ENCODE assay signal across 8 cellular contexts in the genomic region with DNA sequence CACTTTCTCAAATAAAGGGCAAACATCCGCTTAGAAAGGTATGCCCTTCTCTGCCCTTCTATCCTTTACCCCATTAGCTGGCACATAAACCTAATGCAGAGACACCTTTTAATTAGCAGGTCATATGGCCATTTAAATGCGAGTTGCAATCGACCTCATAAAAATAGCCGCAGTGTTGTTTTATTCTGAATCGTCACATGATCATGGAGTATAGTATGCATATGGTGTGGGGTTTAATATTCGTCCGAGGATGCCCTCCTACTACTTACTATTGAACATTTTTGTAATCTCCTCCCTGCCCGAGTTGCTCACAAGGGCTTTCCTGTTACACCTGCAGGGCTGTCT.
A peak's percentile ranks its signal among the peaks of the same experiment; 100 is the strongest.
DNase-seq lines count a peak whose midpoint lies in the region; ATAC-seq and TF ChIP-seq lines count a peak whose summit lies in the region.

No MANE protein-coding gene starts in this region.

- peak overlapping the region; percentile 69 for H3K9ac ChIP-seq in mammary epithelial cell (ENCODE audit: insufficient read depth, low read length)

- intact Hi-C loops in mammary epithelial cell (cut with micrococcal nuclease) = loop anchor here (1.0 to 5.0 kb wide), 6 partner anchors 47 to 675 kb away; no protein-coding TSS in a partner anchor

- H3K36me3 ChIP-seq in mammary epithelial cell (ENCODE audit: insufficient read depth, low read length) = peaks cover 18% of the 10 kb centered on the region
- peaks cover 8% of the 10 kb centered on the region for H3K36me3 ChIP-seq in mesodermal cell (ENCODE audit: control insufficient read depth, insufficient read depth, low read length)

- BruUV-seq in mammary epithelial cell (replicated peaks; lab: Mats Ljungman, UMichigan) = no TSS peak

- H3K27me3 Mint-ChIP-seq in activated T-cell treated with anti-CD3 and anti-CD28 coated beads, Interleukin-2, amount 50 U/mL, for 72 hours (ENCODE audit: low read depth) = no peaks in the 10 kb centered on the region
- peaks cover 3% of the 10 kb centered on the region for H3K27me3 Mint-ChIP-seq in type B pancreatic cell

- TF ChIP-seq CTCF in mammary epithelial cell (conservative IDR thresholded peaks at IDR 0.05 in 1 of 2, IDR thresholded peaks at IDR 0.05 in 1 of 2; ENCODE audit: extremely low read depth in 1 of 2, insufficient read depth in 1 of 2, low read depth in 1 of 2, low read length in 2 of 2) (no peak), type B pancreatic cell (conservative IDR thresholded peaks at IDR 0.05) (no peak)

- no peaks in the 10 kb centered on the region for H3K9me3 ChIP-seq in mammary epithelial cell (replicated peaks; ENCODE audit: insufficient read depth, low read length)
- H3K9me3 ChIP-seq in mesodermal cell (ENCODE audit: control insufficient read depth, low read length) = no peaks in the 10 kb centered on the region

- H3K4me3 ChIP-seq in mammary epithelial cell (replicated peaks in 1 of 3; ENCODE audit: insufficient read depth in 1 of 3, low read depth in 2 of 3, low read length in 3 of 3) (no peak overlapping the region), mesodermal cell (ENCODE audit: extremely low read depth, insufficient read depth, low read length, poor library complexity, severe bottlenecking) (peak overlapping the region; percentile 43)

- H2AFZ ChIP-seq in mammary epithelial cell (ENCODE audit: low read depth, low read length) = peak overlapping the region; percentile 48

- CTCF ChIA-PET in mammary epithelial cell (lab: Charles Lee; ENCODE audit: low non-redundant PET) = no interaction called here

- no peaks in the 10 kb centered on the region for H3K27me3 ChIP-seq in mammary epithelial cell (ENCODE audit: insufficient read depth, low read length)

- no peak for DNase-seq in activated T-cell treated with anti-CD3 and anti-CD28 coated beads, Interleukin-2, amount 50 U/mL, for 72 hours
- DNase-seq in activated T-cell treated with anti-CD3 and anti-CD28 coated beads for 4 hours (no peak), mammary epithelial cell (no peak), type B pancreatic cell (ENCODE audit: extremely low spot score, unreplicated experiment) (no peak), NOMO-1 treated with DMSO at 0.1 percent for 48 hours (lab: John Stamatoyannopoulos, UW; ENCODE audit: unreplicated experiment) (no peak), NOMO-1 treated with dmso at 0.1 percent for 144 hours (lab: John Stamatoyannopoulos, UW; ENCODE audit: unreplicated experiment) (no peak)

- WGBS in mammary epithelial cell (ENCODE audit: low coverage, missing lambda C conversion rate) = 31% methylated on average over 8 of the region's 8 CpGs
- 72 to 91% methylated on average over 3 to 5 of the region's 8 CpGs for WGBS in mesodermal cell (ENCODE audit: insufficient coverage in 2 of 2), 2 experiments

- peaks cover 3 to 18% of the 10 kb centered on the region in 2 donors for H3K36me3 Mint-ChIP-seq in activated T-cell treated with anti-CD3 and anti-CD28 coated beads, Interleukin-2, amount 50 U/mL, for 72 hours (ENCODE audit: insufficient read depth in 2 of 2)
- peaks cover 9% of the 10 kb centered on the region for H3K36me3 Mint-ChIP-seq in type B pancreatic cell

- H3K9me3 Mint-ChIP-seq in activated T-cell treated with anti-CD3 and anti-CD28 coated beads, Interleukin-2, amount 50 U/mL, for 72 hours = no peaks in the 10 kb centered on the region
- H3K9me3 Mint-ChIP-seq in type B pancreatic cell = no peaks in the 10 kb centered on the region

- no peak for ATAC-seq in activated T-cell treated with anti-CD3 and anti-CD28 coated beads, Interleukin-2, amount 50 U/mL, for 72 hours (replicated peaks in 1 of 2)
- no peak for ATAC-seq in activated CD4-positive, CD25-positive, alpha-beta regulatory T cell treated with anti-CD3 and anti-CD28 coated beads, Interleukin-2, amount 50 U/mL, for 24 hours

- in situ Hi-C loops in mammary epithelial cell (cut with MboI; ENCODE audit: low sequenced_read_pairs in 2 of 2) = loop anchor here (5.0 to 25.0 kb wide), 3 partner anchors 170 to 675 kb away; no protein-coding TSS in a partner anchor

- dilution Hi-C loops in mammary epithelial cell (cut with HindIII; ENCODE audit: low sequenced_read_pairs) = no loop called here

- H3K27ac Mint-ChIP-seq in activated T-cell treated with anti-CD3 and anti-CD28 coated beads, Interleukin-2, amount 50 U/mL, for 72 hours = peak overlapping the region; percentile 93
- H3K27ac Mint-ChIP-seq in type B pancreatic cell = peak overlapping the region; percentile 94

- H3K79me2 ChIP-seq in mammary epithelial cell (ENCODE audit: insufficient read depth, low read length) = peaks cover 49% of the 10 kb centered on the region

- H3K4me3 Mint-ChIP-seq in activated T-cell treated with anti-CD3 and anti-CD28 coated beads, Interleukin-2, amount 50 U/mL, for 72 hours = peak overlapping the region; percentile 78 to 90
- peak overlapping the region; percentile 97 for H3K4me3 Mint-ChIP-seq in type B pancreatic cell

- H3K27ac ChIP-seq in mammary epithelial cell (ENCODE audit: insufficient read depth, low read depth, low read length) = no peak overlapping the region
- peak overlapping the region; percentile 87 for H3K27ac ChIP-seq in mesodermal cell (ENCODE audit: low read depth, low read length, severe bottlenecking)

- peak overlapping the region; percentile 99 for H3K4me2 ChIP-seq in mammary epithelial cell (ENCODE audit: insufficient read depth, low read depth, low read length)

- H3K4me1 ChIP-seq in mammary epithelial cell (ENCODE audit: insufficient read depth, low read length) (peaks cover 50% of the 10 kb centered on the region), mesodermal cell (ENCODE audit: control insufficient read depth, insufficient read depth, low read length, poor library complexity, severe bottlenecking) (peaks cover 15% of the 10 kb centered on the region)

- peaks cover 90% of the 10 kb centered on the region for H3K4me1 Mint-ChIP-seq in activated T-cell treated with anti-CD3 and anti-CD28 coated beads, Interleukin-2, amount 50 U/mL, for 72 hours (ENCODE audit: low read depth)
- peaks cover 63% of the 10 kb centered on the region for H3K4me1 Mint-ChIP-seq in type B pancreatic cell (ENCODE audit: unreplicated experiment)

- H4K20me1 ChIP-seq in mammary epithelial cell (ENCODE audit: insufficient read depth, low read length) = no peaks in the 10 kb centered on the region
